In the genomic region with DNA sequence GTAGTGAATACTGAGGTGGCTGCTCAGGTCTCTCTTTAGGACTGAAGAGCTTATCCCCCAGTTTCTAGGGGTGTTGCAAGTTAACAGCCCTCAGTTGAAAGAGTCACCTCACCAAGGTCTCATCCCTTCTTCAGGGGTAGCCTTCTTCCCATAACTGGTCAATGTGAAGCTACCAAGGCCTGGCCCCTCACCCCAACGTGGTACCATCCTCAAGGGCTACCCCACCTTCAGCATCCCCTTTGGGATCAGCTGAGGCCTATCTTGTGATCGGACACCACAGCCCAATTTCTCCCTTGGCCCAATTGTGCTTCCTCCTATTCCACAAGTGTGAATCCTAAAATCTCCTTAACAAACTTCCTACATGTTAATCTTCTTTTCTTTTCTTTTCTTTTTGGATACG, we compare ENCODE assay signal across 18 cellular contexts.
DNase-seq lines count a peak whose midpoint lies in the region; ATAC-seq and TF ChIP-seq lines count a peak whose summit lies in the region.
"Had no signal": no experiment of that assay in that cellular context is flagged by ENCODE, and none has a peak within 500 bp of the region (broad histone marks: within the 10 kb centered on the region; RNA-seq: fewer than 3 reads in every experiment).

No MANE protein-coding gene starts in this region.

- no peak overlapping the region for H3K4me3 ChIP-seq in CD4-positive, alpha-beta memory T cell (ENCODE audit: low read length in 2 of 2)
- H3K4me3 ChIP-seq in right lobe of liver: no peak overlapping the region
- H3K4me3 ChIP-seq: adrenal gland; BLaER1 treated with 17β-estradiol and CSF1 and Interleukin-3, amounts not matched to agents 10 nM and 100 nM; PC-9; upper lobe of left lung had no signal

- peaks cover 69% of the 10 kb centered on the region for H3K4me1 ChIP-seq in CD4-positive, alpha-beta memory T cell (ENCODE audit: insufficient read depth, low read length)
- H3K4me1 ChIP-seq in right lobe of liver: peaks cover 0 to 14% (median 0%) of the 10 kb centered on the region in 4 donors

- WGBS in right lobe of liver (ENCODE audit: insufficient coverage, low coverage, low lambda C conversion rate, missing lambda C conversion rate): 78% methylated on average over 3 of the region's 3 CpGs

- no peak overlapping the region for H3K27ac ChIP-seq in CD4-positive, alpha-beta memory T cell (ENCODE audit: low read depth, low read length)
- no peak overlapping the region for H3K27ac ChIP-seq in right lobe of liver
- H3K27ac ChIP-seq: 22Rv1; BLaER1 treated with 17β-estradiol and CSF1 and Interleukin-3, amounts not matched to agents 10 nM and 100 nM; PC-9 had no signal

- no peak for TF ChIP-seq CTCF in right lobe of liver (IDR thresholded peaks at IDR 0.05)

- intact Hi-C loops in CD4-positive, alpha-beta memory T cell (cut with micrococcal nuclease): no loop called here
- intact Hi-C loops in activated T-helper 2 cell treated with anti-CD3 and anti-CD28 coated beads, Interferon-gamma antibody, Interleukin-2, Interleukin-4, amounts not matched to agents 10 μg/mL and 5 μg/mL and 100 μg/mL, durations not matched to agents 14 hours and 24 hours and 36 hours (cut with micrococcal nuclease): no loop called here
- intact Hi-C loops in right lobe of liver (cut with DNase I): no loop called here

- H3K36me3 ChIP-seq in CD4-positive, alpha-beta memory T cell (ENCODE audit: insufficient read depth, low read length): no peaks in the 10 kb centered on the region
- no peaks in the 10 kb centered on the region for H3K36me3 ChIP-seq in right lobe of liver
- H3K36me3 ChIP-seq: adrenal gland had no signal

- peak in 1 of 2 donors; percentile 41 for ATAC-seq in natural killer cell treated with Interleukin-12 subunit alpha and Interleukin-12 subunit beta and Interleukin-15 and Interleukin-18, amount 100 ng/mL, for 72 hours
- no peak for ATAC-seq in HG03520 (IDR thresholded peaks at IDR 0.05; ENCODE audit: unreplicated experiment)
- ATAC-seq in right lobe of liver: no peak
- ATAC-seq: left colon had no signal

- TF ChIP-seq POLR2A in right lobe of liver (IDR thresholded peaks at IDR 0.05): no peak

- H3K9me3 Mint-ChIP-seq in T-helper 2 cell treated with Interferon-gamma antibody and Interleukin-4, amounts not matched to agents 5 μg/mL and 100 μg/mL, for 36 hours: no peaks in the 10 kb centered on the region
- peaks cover 0 to 6% (median 0%) of the 10 kb centered on the region in 8 donors for H3K9me3 Mint-ChIP-seq in CD4-positive, alpha-beta memory T cell
- H3K9me3 Mint-ChIP-seq in activated T-helper 2 cell treated with anti-CD3 and anti-CD28 coated beads, Interferon-gamma antibody, Interleukin-2, Interleukin-4, amounts not matched to agents 10 μg/mL and 5 μg/mL and 100 μg/mL, durations not matched to agents 14 hours and 24 hours and 36 hours: no peaks in the 10 kb centered on the region
- no peaks in the 10 kb centered on the region for H3K9me3 Mint-ChIP-seq in natural killer cell treated with Interleukin-12 subunit alpha and Interleukin-12 subunit beta and Interleukin-15 and Interleukin-18, amount 100 ng/mL, for 72 hours

- H3K36me3 Mint-ChIP-seq in T-helper 2 cell treated with Interferon-gamma antibody and Interleukin-4, amounts not matched to agents 5 μg/mL and 100 μg/mL, for 36 hours (ENCODE audit: low read depth): peaks cover 10% of the 10 kb centered on the region
- H3K36me3 Mint-ChIP-seq in CD4-positive, alpha-beta memory T cell: peaks cover 5 to 57% of the 10 kb centered on the region in 2 donors
- peaks cover 17% of the 10 kb centered on the region for H3K36me3 Mint-ChIP-seq in activated T-helper 2 cell treated with anti-CD3 and anti-CD28 coated beads, Interferon-gamma antibody, Interleukin-2, Interleukin-4, amounts not matched to agents 10 μg/mL and 5 μg/mL and 100 μg/mL, durations not matched to agents 14 hours and 24 hours and 36 hours (ENCODE audit: low read depth)
- peaks cover 4% of the 10 kb centered on the region for H3K36me3 Mint-ChIP-seq in natural killer cell treated with Interleukin-12 subunit alpha and Interleukin-12 subunit beta and Interleukin-15 and Interleukin-18, amount 100 ng/mL, for 72 hours

- no peak for DNase-seq in T-helper 2 cell treated with Interferon-gamma antibody and Interleukin-4, amounts not matched to agents 5 μg/mL and 100 μg/mL, for 36 hours (ENCODE audit: low spot score)
- DNase-seq in T-helper 2 cell: no peak
- peak in 1 of 5 donors; percentile 40 for DNase-seq in CD4-positive, alpha-beta memory T cell
- no peak for DNase-seq in activated T-helper 2 cell treated with anti-CD3 and anti-CD28 coated beads, Interferon-gamma antibody, Interleukin-2, Interleukin-4, amounts not matched to agents 10 μg/mL and 5 μg/mL and 100 μg/mL, durations not matched to agents 14 hours and 24 hours and 36 hours (ENCODE audit: low spot score)
- no peak for DNase-seq in natural killer cell treated with Interleukin-12 subunit alpha and Interleukin-12 subunit beta and Interleukin-15 and Interleukin-18, amount 100 ng/mL, for 72 hours (ENCODE audit: low spot score)
- no peak for DNase-seq in right lobe of liver
- DNase-seq in NCI-H774 (lab: John Stamatoyannopoulos, UW): no peak
- DNase-seq: adrenal gland; central memory CD4-positive, alpha-beta T cell; DMS79; left colon; NCI-H526 treated with DMSO at 0.1 percent for 48 hours; PC-9; stimulated activated CD4-positive, alpha-beta T cell treated with anti-CD3 and anti-CD28 coated beads, Interleukin-4, amount 100 ng/mL, for 4 hours; upper lobe of left lung had no signal

- H3K27me3 ChIP-seq in CD4-positive, alpha-beta memory T cell (ENCODE audit: insufficient read depth, low read length): no peaks in the 10 kb centered on the region
- H3K27me3 ChIP-seq in right lobe of liver: no peaks in the 10 kb centered on the region
- H3K27me3 ChIP-seq: adrenal gland; BLaER1 treated with 17β-estradiol and CSF1 and Interleukin-3, amounts not matched to agents 10 nM and 100 nM; upper lobe of left lung had no signal

- POLR2A ChIA-PET in CD4-positive, alpha-beta memory T cell (lab: Charles Lee; ENCODE audit: partially characterized antibody): interaction anchor here (0.9 kb wide), 2 partner anchors 10 to 125 kb away, joined by 3 read pairs; no protein-coding TSS in a partner anchor

- CTCF ChIA-PET in CD4-positive, alpha-beta memory T cell (lab: Charles Lee; ENCODE audit: partially characterized antibody): interaction anchor here (1.3 to 9.2 kb wide), 4 partner anchors 19 to 142 kb away, joined by 3 to 150 read pairs (median 16); no protein-coding TSS in a partner anchor

- no peaks in the 10 kb centered on the region for H3K9me3 ChIP-seq in CD4-positive, alpha-beta memory T cell (ENCODE audit: control insufficient read depth in 1 of 2, low read length in 2 of 2)
- H3K9me3 ChIP-seq in right lobe of liver: no peaks in the 10 kb centered on the region
- H3K9me3 ChIP-seq: adrenal gland; BLaER1 treated with 17β-estradiol and CSF1 and Interleukin-3, amounts not matched to agents 10 nM and 100 nM; upper lobe of left lung had no signal

- peaks cover 47% of the 10 kb centered on the region for H3K4me1 Mint-ChIP-seq in T-helper 2 cell treated with Interferon-gamma antibody and Interleukin-4, amounts not matched to agents 5 μg/mL and 100 μg/mL, for 36 hours (ENCODE audit: low read depth)
- peaks cover 59 to 87% (median 73%) of the 10 kb centered on the region in 4 donors for H3K4me1 Mint-ChIP-seq in CD4-positive, alpha-beta memory T cell
- H3K4me1 Mint-ChIP-seq in activated T-helper 2 cell treated with anti-CD3 and anti-CD28 coated beads, Interferon-gamma antibody, Interleukin-2, Interleukin-4, amounts not matched to agents 10 μg/mL and 5 μg/mL and 100 μg/mL, durations not matched to agents 14 hours and 24 hours and 36 hours (ENCODE audit: low read depth): peaks cover 46% of the 10 kb centered on the region
- peaks cover 60 to 76% of the 10 kb centered on the region in 2 donors for H3K4me1 Mint-ChIP-seq in natural killer cell treated with Interleukin-12 subunit alpha and Interleukin-12 subunit beta and Interleukin-15 and Interleukin-18, amount 100 ng/mL, for 72 hours (ENCODE audit: low read depth in 2 of 2)

- H3K27ac Mint-ChIP-seq in T-helper 2 cell treated with Interferon-gamma antibody and Interleukin-4, amounts not matched to agents 5 μg/mL and 100 μg/mL, for 36 hours: peak overlapping the region; percentile 2
- H3K27ac Mint-ChIP-seq in CD4-positive, alpha-beta memory T cell: peak overlapping the region in 6 of 7 donors; percentile 5 to 80 (median 48)
- H3K27ac Mint-ChIP-seq in activated T-helper 2 cell treated with anti-CD3 and anti-CD28 coated beads, Interferon-gamma antibody, Interleukin-2, Interleukin-4, amounts not matched to agents 10 μg/mL and 5 μg/mL and 100 μg/mL, durations not matched to agents 14 hours and 24 hours and 36 hours: peak overlapping the region; percentile 71
- H3K27ac Mint-ChIP-seq in natural killer cell treated with Interleukin-12 subunit alpha and Interleukin-12 subunit beta and Interleukin-15 and Interleukin-18, amount 100 ng/mL, for 72 hours: peak overlapping the region; percentile 70 to 83

- H3K27me3 Mint-ChIP-seq in T-helper 2 cell treated with Interferon-gamma antibody and Interleukin-4, amounts not matched to agents 5 μg/mL and 100 μg/mL, for 36 hours (ENCODE audit: low read depth): no peaks in the 10 kb centered on the region
- H3K27me3 Mint-ChIP-seq in CD4-positive, alpha-beta memory T cell: no peaks in the 10 kb centered on the region
- no peaks in the 10 kb centered on the region for H3K27me3 Mint-ChIP-seq in activated T-helper 2 cell treated with anti-CD3 and anti-CD28 coated beads, Interferon-gamma antibody, Interleukin-2, Interleukin-4, amounts not matched to agents 10 μg/mL and 5 μg/mL and 100 μg/mL, durations not matched to agents 14 hours and 24 hours and 36 hours (ENCODE audit: low read depth)
- no peaks in the 10 kb centered on the region for H3K27me3 Mint-ChIP-seq in natural killer cell treated with Interleukin-12 subunit alpha and Interleukin-12 subunit beta and Interleukin-15 and Interleukin-18, amount 100 ng/mL, for 72 hours

- H3K4me3 Mint-ChIP-seq in T-helper 2 cell treated with Interferon-gamma antibody and Interleukin-4, amounts not matched to agents 5 μg/mL and 100 μg/mL, for 36 hours: no peak overlapping the region
- peak overlapping the region in 4 of 8 donors; percentile 9 to 55 (median 26) for H3K4me3 Mint-ChIP-seq in CD4-positive, alpha-beta memory T cell
- no peak overlapping the region for H3K4me3 Mint-ChIP-seq in activated T-helper 2 cell treated with anti-CD3 and anti-CD28 coated beads, Interferon-gamma antibody, Interleukin-2, Interleukin-4, amounts not matched to agents 10 μg/mL and 5 μg/mL and 100 μg/mL, durations not matched to agents 14 hours and 24 hours and 36 hours (ENCODE audit: low read depth)
- H3K4me3 Mint-ChIP-seq in natural killer cell treated with Interleukin-12 subunit alpha and Interleukin-12 subunit beta and Interleukin-15 and Interleukin-18, amount 100 ng/mL, for 72 hours: peak overlapping the region; percentile 10

Comparison
In these comparisons a context has a peak if more than half of its experiments do, and no peak if none do; other contexts are left out.
1. H3K27ac Mint-ChIP-seq: peak in every context shown above with its lines; median percentile 76 in natural killer cell treated with Interleukin-12 subunit alpha and Interleukin-12 subunit beta and Interleukin-15 and Interleukin-18, amount 100 ng/mL, for 72 hours; 71 in activated T-helper 2 cell treated with anti-CD3 and anti-CD28 coated beads, Interferon-gamma antibody, Interleukin-2, Interleukin-4, amounts not matched to agents 10 μg/mL and 5 μg/mL and 100 μg/mL, durations not matched to agents 14 hours and 24 hours and 36 hours; 48 in CD4-positive, alpha-beta memory T cell; 2 in T-helper 2 cell treated with Interferon-gamma antibody and Interleukin-4, amounts not matched to agents 5 μg/mL and 100 μg/mL, for 36 hours.